Comparison of ENCODE assay signal across 1 cellular context in genomic region chr22:38461057-38461413, GRCh38.
TF ChIP-seq lines count a peak whose summit lies in the region.

No MANE protein-coding gene starts in this region.

TF ChIP-seq in H1, 55 proteins besides CTCF, POLR2A, EP300 and RAD21:
- TF ChIP-seq CHD2 (IDR thresholded peaks at IDR 0.05; ENCODE audit: low read length) (no peak), GABPA (IDR thresholded peaks at IDR 0.05; ENCODE audit: borderline replicate concordance, insufficient read depth, low read length) (no peak), RFX5 (IDR thresholded peaks at IDR 0.05; ENCODE audit: borderline replicate concordance, low read depth, low read length) (no peak), NRF1 (IDR thresholded peaks at IDR 0.05; ENCODE audit: low read depth, low read length) (no peak), CREB1 (IDR thresholded peaks at IDR 0.05) (no peak), BCL11A (IDR thresholded peaks at IDR 0.05; ENCODE audit: low read depth in 2 of 2, low read length in 2 of 2) (no peak), TBP (IDR thresholded peaks at IDR 0.05; ENCODE audit: low read depth, low read length) (no peak), GTF2F1 (IDR thresholded peaks at IDR 0.05; ENCODE audit: borderline replicate concordance, low read depth, low read length) (no peak), YY1 (IDR thresholded peaks at IDR 0.05; ENCODE audit: low read depth, low read length) (no peak), EZH2 (IDR thresholded peaks at IDR 0.05; ENCODE audit: low read depth, low read length, severe bottlenecking) (no peak)
